In the genomic region with DNA sequence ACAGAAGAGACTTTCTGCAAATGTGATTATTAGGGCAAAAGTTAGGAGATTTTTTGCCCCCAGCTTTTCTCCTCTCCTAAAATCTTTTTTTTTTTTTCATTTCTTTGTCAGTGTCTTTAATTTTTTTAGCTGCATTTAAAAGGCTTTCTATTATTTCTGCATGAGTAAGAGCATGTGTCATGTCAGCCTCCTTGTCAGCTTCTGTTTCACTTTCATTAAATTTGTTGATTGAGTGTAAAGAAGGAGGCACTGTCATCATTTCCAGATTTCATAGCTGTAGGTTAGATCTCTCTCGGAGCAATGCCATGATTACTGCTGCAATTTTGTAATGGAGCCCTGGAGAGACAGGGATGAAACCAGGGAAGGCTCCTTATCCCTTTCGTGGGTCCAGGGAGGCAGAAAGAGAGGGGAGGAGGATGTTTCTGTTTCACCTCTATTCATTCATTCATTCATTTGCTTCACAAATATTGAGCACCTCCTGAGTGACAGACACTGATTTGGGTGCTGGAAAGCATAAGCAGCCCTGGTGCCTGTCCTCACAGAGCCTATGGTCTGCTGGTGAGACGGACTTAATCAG, we compare ENCODE assay signal across 9 cellular contexts. TPM values are rescaled to one million over a fixed set of nuclear protein-coding genes. Genes with fewer than 3 reads are reported as not detected.
DNase-seq lines count a peak whose midpoint lies in the region; ATAC-seq and TF ChIP-seq lines count a peak whose summit lies in the region.
"Had no signal": no experiment of that assay in that cellular context is flagged by ENCODE, and none has a peak within 500 bp of the region (broad histone marks: within the 10 kb centered on the region; RNA-seq: fewer than 3 reads in every experiment).

No MANE protein-coding gene starts in this region.

- H3K23ac ChIP-seq in IMR-90 (ENCODE audit: low read depth, low read length) (no peak overlapping the region), mesendoderm (ENCODE audit: low read length) (no peak overlapping the region)

- H3K4ac ChIP-seq in IMR-90 (ENCODE audit: low read depth, low read length) (no peak overlapping the region), mesendoderm (ENCODE audit: low read depth, low read length) (no peak overlapping the region)

- no TSS peak for BruUV-seq in IMR-90 (replicated peaks; lab: Mats Ljungman, UMichigan)

- H3K79me1 ChIP-seq in IMR-90 (ENCODE audit: low read depth in 1 of 2, low read length in 2 of 2) = no peaks in the 10 kb centered on the region
- H3K79me1 ChIP-seq in mesendoderm (ENCODE audit: low read length) = no peaks in the 10 kb centered on the region

- H3K9ac ChIP-seq in IMR-90 (ENCODE audit: low read depth, low read length) (no peak overlapping the region), mesendoderm (ENCODE audit: low read length) (no peak overlapping the region)
- H3K9ac ChIP-seq: SK-N-SH had no signal

- H2BK20ac ChIP-seq in IMR-90 (ENCODE audit: low read depth, low read length) = no peak overlapping the region

- H3K4me3 ChIP-seq in IMR-90 (ENCODE audit: insufficient read depth, low read depth, low read length) = no peak overlapping the region
- H3K4me3 ChIP-seq in mesendoderm (ENCODE audit: low read length) = no peak overlapping the region
- no peak overlapping the region for H3K4me3 ChIP-seq in brain microvascular endothelial cell (ENCODE audit: low read depth, low read length)

- H3K4me1 ChIP-seq in IMR-90 (ENCODE audit: control insufficient read depth, insufficient read depth, low read length) (peaks cover 3% of the 10 kb centered on the region), mesendoderm (ENCODE audit: control insufficient read depth, low read depth, low read length) (no peaks in the 10 kb centered on the region)

- POLR2A ChIA-PET in IMR-90 (lab: Charles Lee; ENCODE audit: unreplicated experiment) = no interaction called here

- no peak for TF ChIP-seq CTCF in IMR-90 (conservative IDR thresholded peaks at IDR 0.05; ENCODE audit: low read depth, low read length)
- no peak for TF ChIP-seq CTCF in brain microvascular endothelial cell (IDR thresholded peaks at IDR 0.05; ENCODE audit: low read depth, low read length, missing control alignments)

- H3K4me2 ChIP-seq in IMR-90 (ENCODE audit: low read depth, low read length) (no peak overlapping the region), mesendoderm (ENCODE audit: low read length) (no peak overlapping the region)
- H3K4me2 ChIP-seq: SK-N-SH had no signal

- H2AK5ac ChIP-seq in IMR-90 (ENCODE audit: low read depth, low read length) (no peak overlapping the region), mesendoderm (ENCODE audit: low read length) (no peak overlapping the region)

- no peak overlapping the region for H2AFZ ChIP-seq in IMR-90 (replicated peaks; ENCODE audit: low read length, poor library complexity)

- no peak overlapping the region for H3K14ac ChIP-seq in IMR-90 (replicated peaks; ENCODE audit: low read depth, low read length)

- DNase-seq in IMR-90 (peak; percentile 30), iris pigment epithelial cell (ENCODE audit: low read depth) (peak; percentile 38), NOMO-1 treated with dmso at 0.1 percent for 144 hours (lab: John Stamatoyannopoulos, UW; ENCODE audit: unreplicated experiment) (no peak), DMS53 treated with DMSO at 0.1 percent for 48 hours (lab: John Stamatoyannopoulos, UW; ENCODE audit: unreplicated experiment) (no peak), mesendoderm (no peak), brain microvascular endothelial cell (no peak)
- DNase-seq: SK-N-SH had no signal

- dilution Hi-C loops in IMR-90 (cut with HindIII; ENCODE audit: low sequenced_read_pairs, unreplicated experiment) = no loop called here

- no peak overlapping the region for H2AK9ac ChIP-seq in IMR-90 (replicated peaks; ENCODE audit: low read depth, low read length, poor library complexity)

- H2BK5ac ChIP-seq in IMR-90 (ENCODE audit: low read depth, low read length, poor library complexity, severe bottlenecking) (no peak overlapping the region), mesendoderm (ENCODE audit: low read length) (no peak overlapping the region)

- no peaks in the 10 kb centered on the region; the same call in 1 of the 2 replicates for H3K27me3 ChIP-seq in IMR-90 (ENCODE audit: control insufficient read depth, insufficient read depth, low read length)
- H3K27me3 ChIP-seq in mesendoderm (ENCODE audit: insufficient read depth, low read length, poor library complexity) = no peaks in the 10 kb centered on the region
- H3K27me3 ChIP-seq in brain microvascular endothelial cell (replicated peaks) = no peaks in the 10 kb centered on the region

- no peak for TF ChIP-seq RAD21 in IMR-90 (IDR thresholded peaks at IDR 0.05; ENCODE audit: low read length)

- H4K5ac ChIP-seq in IMR-90 (ENCODE audit: low read depth, low read length) (no peak overlapping the region), mesendoderm (ENCODE audit: low read length) (no peak overlapping the region)

- H4K8ac ChIP-seq in IMR-90 (ENCODE audit: low read depth in 2 of 2, low read length in 2 of 2) = no peak overlapping the region
- H4K8ac ChIP-seq in mesendoderm (ENCODE audit: low read depth, low read length) = no peak overlapping the region

- H4K91ac ChIP-seq in IMR-90 (ENCODE audit: insufficient read depth, low read depth, low read length) = no peak overlapping the region

- ATAC-seq in GM18858 (IDR thresholded peaks at IDR 0.05; ENCODE audit: unreplicated experiment) = peak; percentile 95
- peak; percentile 96 for ATAC-seq in GM21723 (IDR thresholded peaks at IDR 0.05; ENCODE audit: unreplicated experiment)
- ATAC-seq in IMR-90 (ENCODE audit: low read depth) = no peak; the same call in 1 of the 2 replicates

- H3K36me3 ChIP-seq in IMR-90 (ENCODE audit: control insufficient read depth, insufficient read depth, low read length) = no peaks in the 10 kb centered on the region
- H3K36me3 ChIP-seq in mesendoderm (ENCODE audit: control insufficient read depth, insufficient read depth, low read length) = no peaks in the 10 kb centered on the region
- H3K36me3 ChIP-seq in brain microvascular endothelial cell (replicated peaks) = no peaks in the 10 kb centered on the region

- no peaks in the 10 kb centered on the region for H3K79me2 ChIP-seq in mesendoderm (ENCODE audit: control insufficient read depth, insufficient read depth, low read length)

- no peak overlapping the region for H3K18ac ChIP-seq in IMR-90 (ENCODE audit: low read depth, low read length)
- H3K18ac ChIP-seq in mesendoderm (ENCODE audit: low read length) = no peak overlapping the region

- TF ChIP-seq POLR2A in IMR-90 (IDR thresholded peaks at IDR 0.05; ENCODE audit: low read depth, low read length) = no peak

- 0 out of 2 replicates have a peak, but pooled peaks cover 2% of the 10 kb centered on the region for H3K9me1 ChIP-seq in IMR-90 (ENCODE audit: insufficient read depth, low read length)

- H2BK120ac ChIP-seq in IMR-90 (ENCODE audit: low read depth, low read length) (no peak overlapping the region), mesendoderm (ENCODE audit: low read depth, low read length) (no peak overlapping the region)

- H3K56ac ChIP-seq in IMR-90 (ENCODE audit: extremely low read depth, insufficient read depth, low read length) (no peak overlapping the region), mesendoderm (ENCODE audit: low read length) (no peak overlapping the region)

- H3K9me3 ChIP-seq in IMR-90 (ENCODE audit: control insufficient read depth, insufficient read depth, low read length) = no peaks in the 10 kb centered on the region
- H3K9me3 ChIP-seq: SK-N-SH had no signal

- intact Hi-C loops in IMR-90 (cut with micrococcal nuclease) = no loop called here

- in situ Hi-C loops in IMR-90 (cut with MboI; ENCODE audit: low sequenced_read_pairs) (no loop called here), brain microvascular endothelial cell (cut with HindIII; ENCODE audit: low pct_ligation_motif_present, low sequenced_read_pairs) (no loop called here)

- 40% methylated on average over 1 of the region's 3 CpGs; no CpG with 5 or more reads in 1 of the 2 experiments for WGBS in IMR-90 (ENCODE audit: extremely low coverage in 2 of 2, insufficient read length in 1 of 2), 2 experiments
- no CpG with 5 or more reads among the region's 3 CpGs for WGBS in mesendoderm (ENCODE audit: extremely low coverage, insufficient coverage, low lambda C conversion rate)

- no peaks in the 10 kb centered on the region for H4K20me1 ChIP-seq in IMR-90 (ENCODE audit: insufficient read depth, low read length)

- H2BK15ac ChIP-seq in IMR-90 (ENCODE audit: low read depth, low read length) = no peak overlapping the region
- no peak overlapping the region for H2BK15ac ChIP-seq in mesendoderm (replicated peaks; ENCODE audit: low read depth)

- H3K27ac ChIP-seq in IMR-90 (ENCODE audit: insufficient read depth, low read length) = no peak overlapping the region
- H3K27ac ChIP-seq in mesendoderm (ENCODE audit: low read depth, low read length) = no peak overlapping the region
- no peak overlapping the region for H3K27ac ChIP-seq in brain microvascular endothelial cell

- CTCF ChIA-PET in IMR-90 (lab: Yijun Ruan, JAX) = no interaction called here

TF ChIP-seq in IMR-90, 13 proteins besides CTCF, POLR2A, EP300 and RAD21:
- TF ChIP-seq BHLHE40 (IDR thresholded peaks at IDR 0.05; ENCODE audit: low read depth, low read length) = no peak
- no peak for TF ChIP-seq CHD1 (IDR thresholded peaks at IDR 0.05; ENCODE audit: low read depth, low read length)
- TF ChIP-seq CEBPB (IDR thresholded peaks at IDR 0.05; ENCODE audit: low read depth, low read length) = no peak
- no peak for TF ChIP-seq FOS (IDR thresholded peaks at IDR 0.05; ENCODE audit: low read depth, low read length)
- no peak for TF ChIP-seq SMC3 (IDR thresholded peaks at IDR 0.05; ENCODE audit: low read depth, low read length)

RNA-seq across cellular contexts. Expression of gene SGMS1, which starts 13.3 kb away (rescaled TPM):
- total RNA-seq in IMR-90 (2012; rRNA removed) = 26.7 and 30.8 TPM in 2 replicates
- polyA plus RNA-seq in IMR-90 (2012; rRNA removed) = 9.8 and 12.1 TPM in 2 replicates
- polyA plus RNA-seq in IMR-90 (2012; cell fraction: cytosol; rRNA removed) = 7.5 and 12.1 TPM in 2 replicates
- 6.0 and 7.7 TPM in 2 replicates for polyA plus RNA-seq in IMR-90 (2012; cell fraction: nucleus; rRNA removed; ENCODE audit: low replicate concordance)
- polyA plus RNA-seq in mesendoderm (2013, experiment 1 of 2) = 13.6 TPM
- polyA plus RNA-seq in mesendoderm (2013, experiment 2 of 2) = 13.0 TPM

Comparison
In these comparisons a context has a peak if more than half of its experiments do, and no peak if none do; other contexts are left out.
1. DNase-seq: peak in IMR-90 (single experiment) and iris pigment epithelial cell (single experiment); none in NOMO-1 treated with dmso at 0.1 percent for 144 hours (single experiment), DMS53 treated with DMSO at 0.1 percent for 48 hours (single experiment), mesendoderm (single experiment) and brain microvascular endothelial cell (single experiment).